In the genomic region with DNA sequence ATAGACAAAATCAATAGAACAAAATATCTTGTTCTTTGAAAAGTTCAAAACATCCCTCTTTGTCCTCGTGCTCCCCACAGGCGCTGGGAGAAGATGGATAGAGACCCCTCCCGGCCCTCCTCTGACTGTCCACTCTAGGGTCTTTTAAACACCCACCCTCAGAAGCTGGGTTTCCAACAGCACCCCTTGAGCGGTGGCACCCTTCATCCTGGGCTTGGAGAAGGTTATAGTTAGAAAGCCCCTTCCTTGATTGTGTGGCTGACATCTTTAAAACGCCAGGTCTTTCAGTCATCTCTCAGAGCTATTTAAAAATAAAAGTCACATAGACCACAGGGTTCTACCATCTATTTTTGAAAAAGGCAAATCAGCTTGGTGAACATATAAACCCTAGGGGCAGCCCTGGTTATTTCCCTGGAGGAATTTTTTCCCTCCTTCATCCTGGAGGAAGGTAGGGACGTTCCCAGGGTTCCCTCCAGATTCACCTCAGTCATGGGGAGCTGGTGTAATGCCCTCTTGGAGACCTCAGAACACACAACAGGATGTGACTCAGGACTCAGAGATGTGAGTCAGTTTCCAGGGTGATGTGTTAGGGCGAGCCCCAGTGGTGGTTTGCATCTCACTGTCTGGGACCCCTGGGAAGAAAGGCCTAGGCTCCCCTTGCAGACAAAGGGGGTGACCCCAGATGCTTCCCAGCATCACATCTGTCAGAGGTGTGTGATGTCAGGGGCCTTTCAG, we compare ENCODE assay signal across 8 cellular contexts.
DNase-seq lines count a peak whose midpoint lies in the region; ATAC-seq and TF ChIP-seq lines count a peak whose summit lies in the region.

No MANE protein-coding gene starts in this region.

- H3K4me3 Mint-ChIP-seq in chondrocyte (ENCODE audit: unreplicated experiment), result peak overlapping the region; percentile 41

- peak; percentile 67 for ATAC-seq in HG03196 (IDR thresholded peaks at IDR 0.05; ENCODE audit: unreplicated experiment)
- peak; percentile 94 to 97 for ATAC-seq in activated CD4-positive, CD25-positive, alpha-beta regulatory T cell treated with anti-CD3 and anti-CD28 coated beads, Interleukin-2, amount 50 U/mL, for 24 hours

- peaks cover 68% of the 10 kb centered on the region for H3K4me1 Mint-ChIP-seq in chondrocyte (ENCODE audit: low read depth)

- intact Hi-C loops in dorsolateral prefrontal cortex (cut with DNase I), result no loop called here

- no peak overlapping the region for H3K4me3 ChIP-seq in retinal pigment epithelial cell (ENCODE audit: low read length)
- H3K4me3 ChIP-seq in dorsolateral prefrontal cortex, result no peak overlapping the region
- H3K4me3 ChIP-seq in BE2C (ENCODE audit: low read depth, low read length), result no peak overlapping the region

- no peaks in the 10 kb centered on the region for H3K4me1 ChIP-seq in BE2C

- no peak for TF ChIP-seq CTCF in chondrocyte (IDR thresholded peaks at IDR 0.05)
- TF ChIP-seq CTCF in retinal pigment epithelial cell (conservative IDR thresholded peaks at IDR 0.05; ENCODE audit: low read depth, low read length), result peak; percentile 17
- TF ChIP-seq CTCF in dorsolateral prefrontal cortex (IDR thresholded peaks at IDR 0.05 in 54 of 56, conservative IDR thresholded peaks at IDR 0.05 in 2 of 56; ENCODE audit: low read depth in 1 of 56, partially characterized antibody in 56 of 56), result no peak
- TF ChIP-seq CTCF in BE2C (IDR thresholded peaks at IDR 0.05; ENCODE audit: low read depth, low read length), result no peak

- H3K27ac ChIP-seq in dorsolateral prefrontal cortex, result no peak overlapping the region

- H3K9me3 ChIP-seq in BE2C, result no peaks in the 10 kb centered on the region; the same call in 1 of the 2 replicates

- peaks cover 20% of the 10 kb centered on the region for H3K36me3 Mint-ChIP-seq in chondrocyte (ENCODE audit: low read depth)

- H3K27me3 Mint-ChIP-seq in chondrocyte (ENCODE audit: low read depth), result no peaks in the 10 kb centered on the region

- H3K27ac Mint-ChIP-seq in chondrocyte (ENCODE audit: unreplicated experiment), result peak overlapping the region; percentile 99

- peaks cover 18% of the 10 kb centered on the region for H3K9me3 Mint-ChIP-seq in chondrocyte (ENCODE audit: low read depth)

- H3K27me3 ChIP-seq in dorsolateral prefrontal cortex (peaks cover 0 to 9% (median 0%) of the 10 kb centered on the region in 45 donors), BE2C (no peaks in the 10 kb centered on the region)

- in situ Hi-C loops in Caki2 (cut with HindIII; ENCODE audit: low pct_unique_long_range_greater_than_20kb, low sequenced_read_pairs), result no loop called here

- DNase-seq in Caki2 (ENCODE audit: low read depth) (peak; percentile 90), chondrocyte (ENCODE audit: low spot score) (no peak), retinal pigment epithelial cell (ENCODE audit: low read depth) (peak; percentile 98), NCI-H2029 treated with DMSO at 0.1 percent for 48 hours (lab: John Stamatoyannopoulos, UW) (no peak), dorsolateral prefrontal cortex (no peak), BE2C (no peak)

- no peaks in the 10 kb centered on the region for H3K36me3 ChIP-seq in BE2C

Comparison
In these comparisons a context has a peak if more than half of its experiments do, and no peak if none do; other contexts are left out.
1. DNase-seq: peak in Caki2 (single experiment) and retinal pigment epithelial cell (single experiment); none in chondrocyte (single experiment), NCI-H2029 treated with DMSO at 0.1 percent for 48 hours (single experiment), dorsolateral prefrontal cortex (0 of 10) and BE2C (single experiment).